Comparison of ENCODE assay signal across 1 cellular context in the genomic region with DNA sequence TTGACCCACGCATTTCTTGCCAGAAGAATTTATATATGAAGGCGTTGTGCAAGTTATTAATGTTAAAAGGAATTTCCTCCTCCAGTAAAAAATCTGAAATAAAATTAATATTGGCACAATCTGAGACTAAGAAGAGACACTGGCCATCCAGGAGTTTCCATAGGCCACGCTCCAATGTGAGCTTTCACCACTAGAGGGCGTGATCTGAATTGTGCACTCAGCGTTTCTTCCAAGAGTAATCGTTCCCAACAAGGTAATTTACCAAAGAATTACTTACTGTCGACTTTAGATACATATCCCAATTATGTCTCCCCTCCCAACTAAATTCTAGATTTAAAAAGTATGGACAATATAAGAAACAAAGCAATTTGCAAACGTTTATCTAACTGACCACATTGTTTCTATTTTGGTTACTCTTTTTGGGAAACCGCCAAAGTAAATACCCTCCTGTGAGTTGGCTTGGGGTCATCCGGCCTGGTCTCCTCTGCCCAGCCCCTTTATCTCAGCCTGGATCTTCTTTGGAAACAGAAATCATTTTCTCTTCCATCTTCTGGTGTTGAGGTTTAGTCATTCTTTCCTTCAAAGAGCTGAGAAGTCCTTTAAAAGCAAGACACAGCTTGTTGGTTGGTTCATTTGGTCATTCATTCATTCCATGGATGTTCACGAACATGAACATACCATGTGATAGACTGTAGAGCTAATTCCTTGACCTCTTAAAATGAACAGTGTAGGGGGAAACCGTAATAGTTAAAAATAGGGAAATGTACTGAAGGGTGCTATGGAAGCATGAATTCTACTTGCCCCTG.
TF ChIP-seq lines count a peak whose summit lies in the region.

No MANE protein-coding gene starts in this region.

TF ChIP-seq in WTC11, 78 proteins besides CTCF, POLR2A, EP300 and RAD21 (continued from another document):
- TF ChIP-seq, protein P1, sequence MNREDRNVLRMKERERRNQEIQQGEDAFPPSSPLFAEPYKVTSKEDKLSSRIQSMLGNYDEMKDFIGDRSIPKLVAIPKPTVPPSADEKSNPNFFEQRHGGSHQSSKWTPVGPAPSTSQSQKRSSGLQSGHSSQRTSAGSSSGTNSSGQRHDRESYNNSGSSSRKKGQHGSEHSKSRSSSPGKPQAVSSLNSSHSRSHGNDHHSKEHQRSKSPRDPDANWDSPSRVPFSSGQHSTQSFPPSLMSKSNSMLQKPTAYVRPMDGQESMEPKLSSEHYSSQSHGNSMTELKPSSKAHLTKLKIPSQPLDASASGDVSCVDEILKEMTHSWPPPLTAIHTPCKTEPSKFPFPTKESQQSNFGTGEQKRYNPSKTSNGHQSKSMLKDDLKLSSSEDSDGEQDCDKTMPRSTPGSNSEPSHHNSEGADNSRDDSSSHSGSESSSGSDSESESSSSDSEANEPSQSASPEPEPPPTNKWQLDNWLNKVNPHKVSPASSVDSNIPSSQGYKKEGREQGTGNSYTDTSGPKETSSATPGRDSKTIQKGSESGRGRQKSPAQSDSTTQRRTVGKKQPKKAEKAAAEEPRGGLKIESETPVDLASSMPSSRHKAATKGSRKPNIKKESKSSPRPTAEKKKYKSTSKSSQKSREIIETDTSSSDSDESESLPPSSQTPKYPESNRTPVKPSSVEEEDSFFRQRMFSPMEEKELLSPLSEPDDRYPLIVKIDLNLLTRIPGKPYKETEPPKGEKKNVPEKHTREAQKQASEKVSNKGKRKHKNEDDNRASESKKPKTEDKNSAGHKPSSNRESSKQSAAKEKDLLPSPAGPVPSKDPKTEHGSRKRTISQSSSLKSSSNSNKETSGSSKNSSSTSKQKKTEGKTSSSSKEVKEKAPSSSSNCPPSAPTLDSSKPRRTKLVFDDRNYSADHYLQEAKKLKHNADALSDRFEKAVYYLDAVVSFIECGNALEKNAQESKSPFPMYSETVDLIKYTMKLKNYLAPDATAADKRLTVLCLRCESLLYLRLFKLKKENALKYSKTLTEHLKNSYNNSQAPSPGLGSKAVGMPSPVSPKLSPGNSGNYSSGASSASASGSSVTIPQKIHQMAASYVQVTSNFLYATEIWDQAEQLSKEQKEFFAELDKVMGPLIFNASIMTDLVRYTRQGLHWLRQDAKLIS (CRISPR knock-in tag; IDR thresholded peaks at IDR 0.05; ENCODE audit: borderline replicate concordance), result no peak
